Comparison of ENCODE assay signal across 5 cellular contexts in the genomic region with DNA sequence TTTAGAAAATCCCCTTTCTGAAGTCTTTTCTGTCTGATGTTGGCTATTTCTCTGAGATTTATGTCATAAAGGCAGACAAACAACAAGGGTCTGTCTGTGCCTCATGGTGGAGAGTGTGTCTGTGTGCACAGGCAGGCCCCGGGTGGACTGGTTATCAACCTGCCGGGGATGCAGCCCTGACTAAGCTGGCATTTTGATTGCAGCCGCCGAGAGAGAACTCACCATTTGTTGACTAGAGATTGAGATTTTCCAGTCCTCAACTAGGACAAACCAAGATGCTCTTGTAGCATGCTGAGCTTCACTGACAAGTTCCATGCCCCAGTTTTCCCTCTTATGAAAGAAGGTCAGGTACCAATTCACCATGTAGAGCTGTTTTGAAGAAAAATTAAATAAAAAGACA.
"Had no signal": no experiment of that assay in that cellular context is flagged by ENCODE, and none has a peak within 500 bp of the region (broad histone marks: within the 10 kb centered on the region; RNA-seq: fewer than 3 reads in every experiment).

No MANE protein-coding gene starts in this region.

- H3K27ac Mint-ChIP-seq: IgD-negative memory B cell had no signal

- H3K27ac ChIP-seq: HL-60 had no signal

- H3K4me3 Mint-ChIP-seq: IgD-negative memory B cell had no signal

- H3K36me3 Mint-ChIP-seq: IgD-negative memory B cell had no signal

- DNase-seq: IMR-90, KBM-7 had no signal

- H3K4me3 ChIP-seq: K562 had no signal
